Comparison of ENCODE assay signal across 9 cellular contexts in the genomic region with DNA sequence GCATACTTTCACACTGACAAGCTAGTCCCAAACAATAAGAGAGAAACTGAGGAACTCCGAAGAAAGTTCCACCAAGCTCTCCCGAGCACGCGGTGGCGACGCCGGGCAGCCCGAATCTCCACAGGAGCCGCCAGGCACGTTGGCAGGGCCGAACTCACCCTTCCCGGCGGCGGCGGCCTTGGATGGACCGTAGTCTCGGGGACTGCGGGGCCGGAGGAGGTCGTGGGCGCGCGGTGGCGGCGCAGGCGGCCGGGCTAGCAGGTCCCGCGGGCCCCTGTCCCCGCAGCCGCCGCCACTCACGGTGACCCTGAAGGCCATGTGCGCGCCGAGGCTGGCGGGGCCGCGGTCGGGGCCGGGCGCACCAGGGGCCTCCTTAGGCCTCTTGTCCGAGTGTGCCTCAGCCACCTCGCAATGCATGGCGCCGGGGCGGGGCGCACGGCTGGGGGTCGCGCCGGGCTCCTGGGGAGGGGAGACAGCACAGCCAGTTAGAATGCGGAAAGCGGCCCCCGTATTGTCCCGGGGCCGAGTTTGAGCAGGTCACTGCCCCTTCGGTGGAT. TPM values are rescaled to one million over a fixed set of nuclear protein-coding genes. Genes with fewer than 3 reads are reported as not detected.
DNase-seq lines count a peak whose midpoint lies in the region; ATAC-seq and TF ChIP-seq lines count a peak whose summit lies in the region.
"Had no signal": no experiment of that assay in that cellular context is flagged by ENCODE, and none has a peak within 500 bp of the region (broad histone marks: within the 10 kb centered on the region; RNA-seq: fewer than 3 reads in every experiment).

No MANE protein-coding gene starts in this region.

- H3K36me3 Mint-ChIP-seq in CD4-positive, alpha-beta memory T cell: peaks cover 0 to 5% of the 10 kb centered on the region in 2 donors
- peaks cover 2% of the 10 kb centered on the region for H3K36me3 Mint-ChIP-seq in glutamatergic neuron (ENCODE audit: unreplicated experiment)

- TF ChIP-seq CTCF in Peyer's patch (IDR thresholded peaks at IDR 0.05) (no peak), glutamatergic neuron (IDR thresholded peaks at IDR 0.05; ENCODE audit: partially characterized antibody, unreplicated experiment) (no peak), osteoblast (IDR thresholded peaks at IDR 0.05; ENCODE audit: extremely low read depth, low read depth, low read length) (no peak), PC-3 (conservative IDR thresholded peaks at IDR 0.05; ENCODE audit: low read depth, low read length) (no peak)

- ATAC-seq in PC-3 (no peak), esophagus mucosa (no peak)

- H2AFZ ChIP-seq in osteoblast (ENCODE audit: low read length): no peak overlapping the region
- H2AFZ ChIP-seq in PC-3 (ENCODE audit: low read length): no peak overlapping the region

- POLR2A ChIA-PET in CD4-positive, alpha-beta memory T cell (lab: Charles Lee; ENCODE audit: partially characterized antibody): no interaction called here
- POLR2A ChIA-PET in PC-3 (lab: Charles Lee; ENCODE audit: unreplicated experiment): no interaction called here

- no peak overlapping the region for H3K27ac Mint-ChIP-seq in CD4-positive, alpha-beta memory T cell
- no peak overlapping the region for H3K27ac Mint-ChIP-seq in glutamatergic neuron (ENCODE audit: unreplicated experiment)

- H3K4me1 Mint-ChIP-seq in CD4-positive, alpha-beta memory T cell: peaks cover 0 to 7% (median 0%) of the 10 kb centered on the region in 4 donors
- H3K4me1 Mint-ChIP-seq in glutamatergic neuron (ENCODE audit: low read depth, unreplicated experiment): peaks cover 13% of the 10 kb centered on the region

- H3K79me2 ChIP-seq in osteoblast (ENCODE audit: insufficient read depth, low read length) (peaks cover 22% of the 10 kb centered on the region), PC-3 (ENCODE audit: low read length) (0 out of 2 replicates have a peak, but pooled peaks cover 7% of the 10 kb centered on the region)

- DNase-seq in CD4-positive, alpha-beta memory T cell: no peak
- DNase-seq in Peyer's patch (no peak), glutamatergic neuron (peak; percentile 40), osteoblast (ENCODE audit: insufficient read length, low spot score, missing footprints) (peak; percentile 23), PC-3 (no peak), GF-D8 (lab: John Stamatoyannopoulos, UW) (no peak)
- no peak for DNase-seq in central memory CD4-positive, alpha-beta T cell

- BruUV-seq in PC-3 (replicated peaks; lab: Mats Ljungman, UMichigan): no TSS peak

- H3K4me3 ChIP-seq in CD4-positive, alpha-beta memory T cell (ENCODE audit: low read length in 2 of 2): no peak overlapping the region
- H3K4me3 ChIP-seq in Peyer's patch (peak overlapping the region; percentile 35 to 65 (median 58)), osteoblast (ENCODE audit: insufficient read depth, low read length) (peak overlapping the region; percentile 79), PC-3 (ENCODE audit: low read length) (no peak overlapping the region)
- H3K4me3 ChIP-seq: lung had no signal

- H3K27ac ChIP-seq in CD4-positive, alpha-beta memory T cell (ENCODE audit: low read depth, low read length): no peak overlapping the region
- H3K27ac ChIP-seq in Peyer's patch (no peak overlapping the region), osteoblast (ENCODE audit: low read depth, low read length) (peak overlapping the region; percentile 59), PC-3 (ENCODE audit: low read length) (no peak overlapping the region)

- peaks cover 33 to 43% of the 10 kb centered on the region in 2 donors for H3K27me3 Mint-ChIP-seq in CD4-positive, alpha-beta memory T cell
- no peaks in the 10 kb centered on the region for H3K27me3 Mint-ChIP-seq in glutamatergic neuron (ENCODE audit: unreplicated experiment)

- peak overlapping the region in 7 of 8 donors; percentile 21 to 66 (median 46) for H3K4me3 Mint-ChIP-seq in CD4-positive, alpha-beta memory T cell
- no peak overlapping the region for H3K4me3 Mint-ChIP-seq in glutamatergic neuron (ENCODE audit: unreplicated experiment)

- H4K20me1 ChIP-seq in osteoblast (ENCODE audit: insufficient read depth, low read length) (no peaks in the 10 kb centered on the region), PC-3 (ENCODE audit: low read length) (no peaks in the 10 kb centered on the region)

- no peaks in the 10 kb centered on the region for H3K9me3 ChIP-seq in CD4-positive, alpha-beta memory T cell (ENCODE audit: control insufficient read depth in 1 of 2, low read length in 2 of 2)
- H3K9me3 ChIP-seq in Peyer's patch (no peaks in the 10 kb centered on the region), osteoblast (ENCODE audit: low read depth, low read length) (no peaks in the 10 kb centered on the region), PC-3 (ENCODE audit: low read length) (no peaks in the 10 kb centered on the region)

- peaks cover 17% of the 10 kb centered on the region for H3K27me3 ChIP-seq in CD4-positive, alpha-beta memory T cell (ENCODE audit: insufficient read depth, low read length)
- peaks cover 0 to 10% of the 10 kb centered on the region in 2 donors for H3K27me3 ChIP-seq in Peyer's patch
- no peaks in the 10 kb centered on the region for H3K27me3 ChIP-seq in osteoblast (ENCODE audit: insufficient read depth, low read length)
- no peaks in the 10 kb centered on the region for H3K27me3 ChIP-seq in PC-3 (ENCODE audit: low read length)

- intact Hi-C loops in CD4-positive, alpha-beta memory T cell (cut with micrococcal nuclease): no loop called here
- intact Hi-C loops in PC-3 (cut with micrococcal nuclease): loop anchor here (5.0 to 10.0 kb wide), 2 partner anchors 100 to 143 kb away; a partner anchor contains a TSS

- H3K4me1 ChIP-seq in CD4-positive, alpha-beta memory T cell (ENCODE audit: insufficient read depth, low read length): peaks cover 9% of the 10 kb centered on the region
- H3K4me1 ChIP-seq in Peyer's patch (peaks cover 0 to 24% (median 10%) of the 10 kb centered on the region in 4 donors), osteoblast (ENCODE audit: insufficient read depth, low read length) (peaks cover 64% of the 10 kb centered on the region), PC-3 (ENCODE audit: insufficient read depth, low read length) (peaks cover 59% of the 10 kb centered on the region)

- H3K9ac ChIP-seq in PC-3 (ENCODE audit: low read length): no peak overlapping the region

- H3F3A ChIP-seq in PC-3 (ENCODE audit: low read length, unreplicated experiment): peaks cover 8% of the 10 kb centered on the region

- no peaks in the 10 kb centered on the region for H3K9me2 ChIP-seq in PC-3 (replicated peaks; ENCODE audit: low read length)

- CTCF ChIA-PET in CD4-positive, alpha-beta memory T cell (lab: Charles Lee; ENCODE audit: partially characterized antibody): interaction anchor here (0.6 kb wide), 1 partner anchor 294 kb away, joined by 3 read pairs; no protein-coding TSS in a partner anchor
- CTCF ChIA-PET in PC-3 (lab: Charles Lee): no interaction called here

- no peak for TF ChIP-seq POLR2A in Peyer's patch (IDR thresholded peaks at IDR 0.05)

- H3K9me3 Mint-ChIP-seq in CD4-positive, alpha-beta memory T cell: peaks cover 0 to 6% (median 3%) of the 10 kb centered on the region in 8 donors
- peaks cover 5% of the 10 kb centered on the region for H3K9me3 Mint-ChIP-seq in glutamatergic neuron (ENCODE audit: unreplicated experiment)

- peak overlapping the region; percentile 84 for H3K4me2 ChIP-seq in osteoblast (ENCODE audit: insufficient read depth, low read length)
- no peak overlapping the region for H3K4me2 ChIP-seq in PC-3 (ENCODE audit: low read length)

- H3K36me3 ChIP-seq in CD4-positive, alpha-beta memory T cell (ENCODE audit: insufficient read depth, low read length): no peaks in the 10 kb centered on the region
- H3K36me3 ChIP-seq in Peyer's patch (no peaks in the 10 kb centered on the region), osteoblast (ENCODE audit: insufficient read depth, low read length) (no peaks in the 10 kb centered on the region), PC-3 (ENCODE audit: low read depth, low read length) (no peaks in the 10 kb centered on the region)

RNA-seq across cellular contexts. Expression of a gene that starts 1.2 kb away (rescaled TPM):
- not detected for total RNA-seq in CD4-positive, alpha-beta memory T cell
- not detected for polyA plus RNA-seq in CD4-positive, alpha-beta memory T cell
- 1 to 10 TPM in 1 of 4 donors, under 1 TPM in 2, not detected in 1; 0.54 to 1.7 (median 0.66) TPM for total RNA-seq in Peyer's patch
- total RNA-seq in glutamatergic neuron (ENCODE audit: unreplicated experiment): 0.76 TPM
- total RNA-seq in osteoblast: 2.4 and 2.9 TPM in 2 replicates
- 1.7 and 2.6 TPM in 2 replicates for total RNA-seq in PC-3 (2014; rRNA removed)
- 0.20 TPM for total RNA-seq in esophagus mucosa

Comparison
In these comparisons a context has a peak if more than half of its experiments do, and no peak if none do; other contexts are left out.
1. DNase-seq: peak in glutamatergic neuron (single experiment) and osteoblast (single experiment); none in CD4-positive, alpha-beta memory T cell (0 of 5), Peyer's patch (0 of 3), central memory CD4-positive, alpha-beta T cell (single experiment), PC-3 (single experiment) and GF-D8 (single experiment).
2. H3K4me3 ChIP-seq: peak in Peyer's patch (4 of 4) and osteoblast (single experiment); none in CD4-positive, alpha-beta memory T cell (0 of 2) and PC-3 (single experiment).